In the genomic region with DNA sequence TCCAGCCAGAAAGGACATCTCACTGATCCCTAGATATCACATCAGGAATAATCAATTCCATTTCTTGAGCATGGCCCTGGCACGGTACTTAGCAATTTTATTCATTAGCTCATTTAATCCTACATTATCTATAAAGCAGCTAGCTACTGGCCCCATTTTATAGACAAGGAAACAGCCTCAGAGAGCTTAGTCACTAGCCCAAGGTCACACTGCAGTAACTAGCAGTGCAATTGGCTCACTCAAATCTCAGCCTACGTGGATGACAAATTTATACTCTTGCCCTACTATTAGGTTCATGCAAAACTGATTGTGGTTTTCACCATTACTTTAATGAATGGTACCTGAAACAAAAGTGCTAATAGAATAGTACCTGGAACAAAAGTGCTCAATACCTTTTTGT, we compare ENCODE assay signal across 16 cellular contexts. TPM values are rescaled to one million over a fixed set of nuclear protein-coding genes. Genes with fewer than 3 reads are reported as not detected.
DNase-seq lines count a peak whose midpoint lies in the region; ATAC-seq and TF ChIP-seq lines count a peak whose summit lies in the region.
"Had no signal": no experiment of that assay in that cellular context is flagged by ENCODE, and none has a peak within 500 bp of the region (broad histone marks: within the 10 kb centered on the region; RNA-seq: fewer than 3 reads in every experiment).

No MANE protein-coding gene starts in this region.

- H3K4me1 ChIP-seq in foreskin keratinocyte (peaks cover 6% of the 10 kb centered on the region), muscle layer of duodenum (ENCODE audit: control insufficient read depth in 1 of 2, insufficient read depth in 2 of 2, low read length in 2 of 2) (peaks cover 7 to 15% of the 10 kb centered on the region in 2 donors)
- H3K4me1 ChIP-seq: left lung had no signal

- ATAC-seq in WTC11 (no peak), foreskin keratinocyte (peak; percentile 69), HG03460 (IDR thresholded peaks at IDR 0.05; ENCODE audit: unreplicated experiment) (no peak)
- no peak for ATAC-seq in stimulated activated effector memory CD8-positive, alpha-beta T cell treated with anti-CD3 and anti-CD28 coated beads, Interleukin-12 subunit alpha, Interleukin-12 subunit beta, amount 100 ng/mL, for 72 hours
- ATAC-seq: activated T-cell treated with anti-CD3 and anti-CD28 coated beads, Interleukin-2, amount 50 U/mL, for 72 hours; natural killer cell treated with Interleukin-12 subunit alpha and Interleukin-12 subunit beta and Interleukin-15 and Interleukin-18, amount 100 ng/mL, for 72 hours; stimulated activated naive B cell treated with anti-CD40 and anti-IgM and Interleukin-4, amounts not matched to agents 10 μg/mL and 1 μg/mL and 100 μg/mL, for 72 hours had no signal

- H3K27me3 ChIP-seq in foreskin keratinocyte = no peaks in the 10 kb centered on the region
- no peaks in the 10 kb centered on the region for H3K27me3 ChIP-seq in muscle layer of duodenum (ENCODE audit: low read depth, low read length)
- H3K27me3 ChIP-seq: left lung, sigmoid colon, SJSA1 had no signal

- CTCF ChIA-PET in WTC11 (lab: Charles Lee) = no interaction called here

- H3K4me3 ChIP-seq in muscle layer of duodenum (ENCODE audit: low read depth in 1 of 2, low read length in 2 of 2) = no peak overlapping the region
- H3K4me3 ChIP-seq: left lung, sigmoid colon, SJSA1 had no signal

- TF ChIP-seq CTCF in WTC11 (IDR thresholded peaks at IDR 0.05) (no peak), foreskin keratinocyte (conservative IDR thresholded peaks at IDR 0.05) (no peak)

- H3K9me3 Mint-ChIP-seq in WTC11 = peaks cover 4% of the 10 kb centered on the region
- H3K9me3 Mint-ChIP-seq in stimulated activated effector memory CD8-positive, alpha-beta T cell treated with anti-CD3 and anti-CD28 coated beads, Interleukin-12 subunit alpha, Interleukin-12 subunit beta, amount 100 ng/mL, for 72 hours = no peaks in the 10 kb centered on the region
- H3K9me3 Mint-ChIP-seq: activated T-cell treated with anti-CD3 and anti-CD28 coated beads, Interleukin-2, amount 50 U/mL, for 72 hours; CD4-positive, alpha-beta memory T cell; natural killer cell treated with Interleukin-12 subunit alpha and Interleukin-12 subunit beta and Interleukin-15 and Interleukin-18, amount 100 ng/mL, for 72 hours had no signal

- no peak overlapping the region for H3K4me3 Mint-ChIP-seq in WTC11
- H3K4me3 Mint-ChIP-seq in stimulated activated effector memory CD8-positive, alpha-beta T cell treated with anti-CD3 and anti-CD28 coated beads, Interleukin-12 subunit alpha, Interleukin-12 subunit beta, amount 100 ng/mL, for 72 hours = no peak overlapping the region
- H3K4me3 Mint-ChIP-seq: activated T-cell treated with anti-CD3 and anti-CD28 coated beads, Interleukin-2, amount 50 U/mL, for 72 hours; CD4-positive, alpha-beta memory T cell; natural killer cell treated with Interleukin-12 subunit alpha and Interleukin-12 subunit beta and Interleukin-15 and Interleukin-18, amount 100 ng/mL, for 72 hours; stimulated activated naive B cell treated with anti-CD40 and anti-IgM and Interleukin-4, amounts not matched to agents 10 μg/mL and 1 μg/mL and 100 μg/mL, for 72 hours had no signal

- H3K9me3 ChIP-seq in muscle layer of duodenum (ENCODE audit: control insufficient read depth in 1 of 2, low read length in 2 of 2) = no peaks in the 10 kb centered on the region
- H3K9me3 ChIP-seq: left lung, sigmoid colon, SJSA1 had no signal

- H3K36me3 Mint-ChIP-seq in WTC11 = peaks cover 8% of the 10 kb centered on the region
- no peaks in the 10 kb centered on the region for H3K36me3 Mint-ChIP-seq in stimulated activated effector memory CD8-positive, alpha-beta T cell treated with anti-CD3 and anti-CD28 coated beads, Interleukin-12 subunit alpha, Interleukin-12 subunit beta, amount 100 ng/mL, for 72 hours
- H3K36me3 Mint-ChIP-seq: CD4-positive, alpha-beta memory T cell; natural killer cell treated with Interleukin-12 subunit alpha and Interleukin-12 subunit beta and Interleukin-15 and Interleukin-18, amount 100 ng/mL, for 72 hours; stimulated activated naive B cell treated with anti-CD40 and anti-IgM and Interleukin-4, amounts not matched to agents 10 μg/mL and 1 μg/mL and 100 μg/mL, for 72 hours had no signal

- POLR2A ChIA-PET in WTC11 (lab: Charles Lee) = no interaction called here

- peaks cover 51% of the 10 kb centered on the region for H3K4me1 Mint-ChIP-seq in WTC11
- H3K4me1 Mint-ChIP-seq in stimulated activated effector memory CD8-positive, alpha-beta T cell treated with anti-CD3 and anti-CD28 coated beads, Interleukin-12 subunit alpha, Interleukin-12 subunit beta, amount 100 ng/mL, for 72 hours = no peaks in the 10 kb centered on the region
- H3K4me1 Mint-ChIP-seq: CD4-positive, alpha-beta memory T cell; stimulated activated naive B cell treated with anti-CD40 and anti-IgM and Interleukin-4, amounts not matched to agents 10 μg/mL and 1 μg/mL and 100 μg/mL, for 72 hours had no signal

- H3K27ac ChIP-seq in foreskin keratinocyte = no peak overlapping the region
- H3K27ac ChIP-seq in muscle layer of duodenum (ENCODE audit: low read length) = peak overlapping the region; percentile 17
- H3K27ac ChIP-seq: left lung, SJSA1 had no signal

- H3K27me3 Mint-ChIP-seq in WTC11 (ENCODE audit: low read depth) = no peaks in the 10 kb centered on the region

- peak overlapping the region; percentile 48; the same call in 1 of the 2 replicates for H3K27ac Mint-ChIP-seq in WTC11
- H3K27ac Mint-ChIP-seq in stimulated activated effector memory CD8-positive, alpha-beta T cell treated with anti-CD3 and anti-CD28 coated beads, Interleukin-12 subunit alpha, Interleukin-12 subunit beta, amount 100 ng/mL, for 72 hours = no peak overlapping the region
- H3K27ac Mint-ChIP-seq: activated T-cell treated with anti-CD3 and anti-CD28 coated beads, Interleukin-2, amount 50 U/mL, for 72 hours; CD4-positive, alpha-beta memory T cell; natural killer cell treated with Interleukin-12 subunit alpha and Interleukin-12 subunit beta and Interleukin-15 and Interleukin-18, amount 100 ng/mL, for 72 hours; stimulated activated naive B cell treated with anti-CD40 and anti-IgM and Interleukin-4, amounts not matched to agents 10 μg/mL and 1 μg/mL and 100 μg/mL, for 72 hours had no signal

- H3K36me3 ChIP-seq in muscle layer of duodenum (ENCODE audit: control insufficient read depth in 1 of 2, insufficient read depth in 2 of 2, low read length in 2 of 2) = no peaks in the 10 kb centered on the region
- H3K36me3 ChIP-seq: left lung, sigmoid colon had no signal

- DNase-seq in WTC11 (ENCODE audit: low spot score) (no peak), foreskin keratinocyte (peak in 1 of 2 donors; percentile 52), superior temporal gyrus (ENCODE audit: extremely low spot score) (no peak), GOT3 (lab: John Stamatoyannopoulos, UW) (no peak)
- DNase-seq in stimulated activated effector memory CD8-positive, alpha-beta T cell treated with anti-CD3 and anti-CD28 coated beads, Interleukin-12 subunit alpha, Interleukin-12 subunit beta, amount 100 ng/mL, for 72 hours (ENCODE audit: low spot score in 2 of 2) = no peak
- DNase-seq: activated CD4-positive, alpha-beta T cell treated with anti-CD3 and anti-CD28 coated beads, Interleukin-2, amount 50 U/mL, for 4 hours; activated T-cell treated with anti-CD3 and anti-CD28 coated beads, Interleukin-2, amount 50 U/mL, for 72 hours; CD4-positive, alpha-beta memory T cell; Karpas-422; left lung; stimulated activated naive B cell treated with anti-CD40 and anti-IgM and Interleukin-4, amounts not matched to agents 10 μg/mL and 1 μg/mL and 100 μg/mL, for 72 hours had no signal

TF ChIP-seq in WTC11, 78 proteins besides CTCF, POLR2A, EP300 and RAD21 (continues in another document):
- TF ChIP-seq, protein P1, sequence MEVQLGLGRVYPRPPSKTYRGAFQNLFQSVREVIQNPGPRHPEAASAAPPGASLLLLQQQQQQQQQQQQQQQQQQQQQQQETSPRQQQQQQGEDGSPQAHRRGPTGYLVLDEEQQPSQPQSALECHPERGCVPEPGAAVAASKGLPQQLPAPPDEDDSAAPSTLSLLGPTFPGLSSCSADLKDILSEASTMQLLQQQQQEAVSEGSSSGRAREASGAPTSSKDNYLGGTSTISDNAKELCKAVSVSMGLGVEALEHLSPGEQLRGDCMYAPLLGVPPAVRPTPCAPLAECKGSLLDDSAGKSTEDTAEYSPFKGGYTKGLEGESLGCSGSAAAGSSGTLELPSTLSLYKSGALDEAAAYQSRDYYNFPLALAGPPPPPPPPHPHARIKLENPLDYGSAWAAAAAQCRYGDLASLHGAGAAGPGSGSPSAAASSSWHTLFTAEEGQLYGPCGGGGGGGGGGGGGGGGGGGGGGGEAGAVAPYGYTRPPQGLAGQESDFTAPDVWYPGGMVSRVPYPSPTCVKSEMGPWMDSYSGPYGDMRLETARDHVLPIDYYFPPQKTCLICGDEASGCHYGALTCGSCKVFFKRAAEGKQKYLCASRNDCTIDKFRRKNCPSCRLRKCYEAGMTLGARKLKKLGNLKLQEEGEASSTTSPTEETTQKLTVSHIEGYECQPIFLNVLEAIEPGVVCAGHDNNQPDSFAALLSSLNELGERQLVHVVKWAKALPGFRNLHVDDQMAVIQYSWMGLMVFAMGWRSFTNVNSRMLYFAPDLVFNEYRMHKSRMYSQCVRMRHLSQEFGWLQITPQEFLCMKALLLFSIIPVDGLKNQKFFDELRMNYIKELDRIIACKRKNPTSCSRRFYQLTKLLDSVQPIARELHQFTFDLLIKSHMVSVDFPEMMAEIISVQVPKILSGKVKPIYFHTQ (CRISPR knock-in tag; IDR thresholded peaks at IDR 0.05) = no peak

RNA-seq across cellular contexts. Expression of a gene that starts 41.7 kb away (rescaled TPM):
- total RNA-seq in WTC11 (2021) (10.3 to 15.9 TPM (median 12.3 TPM) in 3 replicates), foreskin keratinocyte (21.6 and 55.4 TPM in 2 replicates)
- 6.3 and 13.7 TPM in 2 replicates for polyA plus RNA-seq in foreskin keratinocyte
- total RNA-seq: CD4-positive, alpha-beta memory T cell had no signal
- polyA plus RNA-seq: CD4-positive, alpha-beta memory T cell had no signal
